ENCODE assay signal across 8 cellular contexts in genomic region chr4:89509708-89510269, GRCh38.
DNase-seq lines count a peak whose midpoint lies in the region; ATAC-seq and TF ChIP-seq lines count a peak whose summit lies in the region.
"Had no signal": no experiment of that assay in that cellular context is flagged by ENCODE, and none has a peak within 500 bp of the region (broad histone marks: within the 10 kb centered on the region; RNA-seq: fewer than 3 reads in every experiment).

No MANE protein-coding gene starts in this region.

- peaks cover 9% of the 10 kb centered on the region for H3K9me3 Mint-ChIP-seq in Caco-2 (ENCODE audit: unreplicated experiment)

- H3K9ac ChIP-seq in IMR-90 (ENCODE audit: low read depth, low read length): no peak overlapping the region

- no peaks in the 10 kb centered on the region for H3K4me1 Mint-ChIP-seq in Caco-2 (ENCODE audit: low read depth, unreplicated experiment)

- no peak for TF ChIP-seq RAD21 in IMR-90 (IDR thresholded peaks at IDR 0.05; ENCODE audit: low read length)

- BruUV-seq in IMR-90 (replicated peaks; lab: Mats Ljungman, UMichigan): no TSS peak
- BruUV-seq in OCI-LY7 (replicated peaks; lab: Mats Ljungman, UMichigan): no TSS peak
- BruUV-seq in Caco-2 (replicated peaks; lab: Mats Ljungman, UMichigan): no TSS peak

- H3K36me3 ChIP-seq in IMR-90 (ENCODE audit: control insufficient read depth, insufficient read depth, low read length): no peaks in the 10 kb centered on the region
- H3K36me3 ChIP-seq in upper lobe of left lung: no peaks in the 10 kb centered on the region
- H3K36me3 ChIP-seq in OCI-LY7 (ENCODE audit: insufficient read depth, low read length): no peaks in the 10 kb centered on the region
- H3K36me3 ChIP-seq in Caco-2 (ENCODE audit: control insufficient read depth, insufficient read depth, low read length): no peaks in the 10 kb centered on the region

- peaks cover 5% of the 10 kb centered on the region for H3K4me1 ChIP-seq in IMR-90 (ENCODE audit: control insufficient read depth, insufficient read depth, low read length)
- H3K4me1 ChIP-seq in foreskin keratinocyte: peaks cover 5% of the 10 kb centered on the region
- no peaks in the 10 kb centered on the region for H3K4me1 ChIP-seq in upper lobe of left lung
- H3K4me1 ChIP-seq in OCI-LY7 (ENCODE audit: insufficient read depth, low read length, poor library complexity, severe bottlenecking): no peaks in the 10 kb centered on the region
- peaks cover 4% of the 10 kb centered on the region; the same call in 1 of the 2 replicates for H3K4me1 ChIP-seq in Caco-2

- CTCF ChIA-PET in IMR-90 (lab: Yijun Ruan, JAX) (interaction anchor here (1.4 kb wide), 1 partner anchor 27 kb away, joined by 4 read pairs; no protein-coding TSS in a partner anchor), OCI-LY7 (lab: Charles Lee; ENCODE audit: unreplicated experiment) (no interaction called here), Caco-2 (lab: Charles Lee) (no interaction called here)

- POLR2A ChIA-PET in IMR-90 (lab: Charles Lee; ENCODE audit: unreplicated experiment) (no interaction called here), OCI-LY7 (lab: Charles Lee) (no interaction called here), Caco-2 (lab: Charles Lee) (no interaction called here)

- H2BK120ac ChIP-seq in IMR-90 (ENCODE audit: low read depth, low read length): no peak overlapping the region

- H2AK9ac ChIP-seq in IMR-90 (replicated peaks; ENCODE audit: low read depth, low read length, poor library complexity): no peak overlapping the region

- no peaks in the 10 kb centered on the region for H3K79me2 ChIP-seq in OCI-LY7 (ENCODE audit: insufficient read depth, low read depth, low read length)

- H3K27ac ChIP-seq in IMR-90 (ENCODE audit: insufficient read depth, low read length) (no peak overlapping the region), foreskin keratinocyte (no peak overlapping the region), upper lobe of left lung (no peak overlapping the region), OCI-LY7 (ENCODE audit: low read depth, low read length, poor library complexity, severe bottlenecking) (no peak overlapping the region)
- H3K27ac ChIP-seq: epithelial cell of prostate had no signal

- no peak overlapping the region for H3K56ac ChIP-seq in IMR-90 (ENCODE audit: extremely low read depth, insufficient read depth, low read length)

- intact Hi-C loops in IMR-90 (cut with micrococcal nuclease): no loop called here
- intact Hi-C loops in OCI-LY7 (cut with micrococcal nuclease; ENCODE audit: unreplicated experiment): no loop called here
- intact Hi-C loops in Caco-2 (cut with micrococcal nuclease; ENCODE audit: unreplicated experiment): no loop called here

- H3K18ac ChIP-seq in IMR-90 (ENCODE audit: low read depth, low read length): peak overlapping the region; percentile 68; the same call in 1 of the 2 replicates

- 100% methylated on average over 1 of the region's 4 CpGs; no CpG with 5 or more reads in 1 of the 2 experiments for WGBS in IMR-90 (ENCODE audit: extremely low coverage in 2 of 2, insufficient read length in 1 of 2), 2 experiments
- 66 to 69% methylated on average over 4 of the region's 4 CpGs for WGBS in upper lobe of left lung, 2 donors

- no peaks in the 10 kb centered on the region for H4K20me1 ChIP-seq in IMR-90 (ENCODE audit: insufficient read depth, low read length)
- H4K20me1 ChIP-seq in OCI-LY7 (ENCODE audit: insufficient read depth, low read length): no peaks in the 10 kb centered on the region

- H4K5ac ChIP-seq in IMR-90 (ENCODE audit: low read depth, low read length): peak overlapping the region; percentile 20

- H3K79me1 ChIP-seq in IMR-90 (ENCODE audit: low read depth in 1 of 2, low read length in 2 of 2): no peaks in the 10 kb centered on the region

- H3K27me3 ChIP-seq in IMR-90 (ENCODE audit: control insufficient read depth, insufficient read depth, low read length) (peaks cover 1% of the 10 kb centered on the region; the same call in 1 of the 2 replicates), foreskin keratinocyte (peaks cover 5% of the 10 kb centered on the region), upper lobe of left lung (no peaks in the 10 kb centered on the region), Caco-2 (replicated peaks; ENCODE audit: control insufficient read depth, insufficient read depth, low read length) (no peaks in the 10 kb centered on the region)

- TF ChIP-seq EP300 in upper lobe of left lung (IDR thresholded peaks at IDR 0.05): no peak

- no peak overlapping the region for H4K91ac ChIP-seq in IMR-90 (ENCODE audit: insufficient read depth, low read depth, low read length)

- H3K27me3 Mint-ChIP-seq in Caco-2 (ENCODE audit: insufficient read depth, unreplicated experiment): peaks cover 4% of the 10 kb centered on the region

- H2AK5ac ChIP-seq in IMR-90 (ENCODE audit: low read depth, low read length): no peak overlapping the region

- H3K27ac Mint-ChIP-seq in Caco-2 (ENCODE audit: unreplicated experiment): no peak overlapping the region

- no peak overlapping the region for H2BK15ac ChIP-seq in IMR-90 (ENCODE audit: low read depth, low read length)

- dilution Hi-C loops in IMR-90 (cut with HindIII; ENCODE audit: low sequenced_read_pairs, unreplicated experiment): no loop called here

- H4K8ac ChIP-seq in IMR-90 (ENCODE audit: low read depth in 2 of 2, low read length in 2 of 2): no peak overlapping the region

- DNase-seq in IMR-90 (peak; percentile 84), foreskin keratinocyte (peak; percentile 45 to 71), upper lobe of left lung (no peak), OCI-LY7 (ENCODE audit: low spot score) (no peak), Caco-2 (no peak)

- in situ Hi-C loops in IMR-90 (cut with MboI; ENCODE audit: low sequenced_read_pairs): no loop called here

- H3K23ac ChIP-seq in IMR-90 (ENCODE audit: low read depth, low read length): no peak overlapping the region

- no peak for TF ChIP-seq CTCF in IMR-90 (conservative IDR thresholded peaks at IDR 0.05; ENCODE audit: low read depth, low read length)
- no peak for TF ChIP-seq CTCF in foreskin keratinocyte (conservative IDR thresholded peaks at IDR 0.05)
- no peak for TF ChIP-seq CTCF in upper lobe of left lung (IDR thresholded peaks at IDR 0.05)
- TF ChIP-seq CTCF in OCI-LY7 (conservative IDR thresholded peaks at IDR 0.05; ENCODE audit: low read length): no peak
- TF ChIP-seq CTCF in Caco-2 (IDR thresholded peaks at IDR 0.05; ENCODE audit: insufficient read depth in 1 of 2, low read depth in 1 of 2, low read length in 1 of 2, severe bottlenecking in 1 of 2, unreplicated experiment in 1 of 2): no peak

- H3K4me3 Mint-ChIP-seq in Caco-2 (ENCODE audit: unreplicated experiment): no peak overlapping the region

- no peak overlapping the region for H3K4me3 ChIP-seq in IMR-90 (ENCODE audit: insufficient read depth, low read depth, low read length)
- H3K4me3 ChIP-seq in upper lobe of left lung: no peak overlapping the region
- no peak overlapping the region for H3K4me3 ChIP-seq in OCI-LY7 (ENCODE audit: low read depth, low read length, poor library complexity, severe bottlenecking)
- H3K4me3 ChIP-seq in Caco-2 (ENCODE audit: low read depth, low read length): no peak overlapping the region

- H3K36me3 Mint-ChIP-seq in Caco-2 (ENCODE audit: insufficient read depth, unreplicated experiment): no peaks in the 10 kb centered on the region

- no peaks in the 10 kb centered on the region for H3K9me2 ChIP-seq in OCI-LY7 (ENCODE audit: insufficient read depth, low read length)

- TF ChIP-seq POLR2A in IMR-90 (IDR thresholded peaks at IDR 0.05; ENCODE audit: low read depth, low read length) (no peak), upper lobe of left lung (IDR thresholded peaks at IDR 0.05) (no peak)

- no peak overlapping the region for H2AFZ ChIP-seq in IMR-90 (replicated peaks; ENCODE audit: low read length, poor library complexity)
- no peak overlapping the region for H2AFZ ChIP-seq in OCI-LY7 (ENCODE audit: low read length)

- H3K9me3 ChIP-seq in IMR-90 (ENCODE audit: control insufficient read depth, insufficient read depth, low read length) (no peaks in the 10 kb centered on the region), upper lobe of left lung (no peaks in the 10 kb centered on the region), OCI-LY7 (ENCODE audit: low read length) (no peaks in the 10 kb centered on the region), Caco-2 (no peaks in the 10 kb centered on the region)

- H3K4ac ChIP-seq in IMR-90 (ENCODE audit: low read depth, low read length): no peak overlapping the region

- H2BK20ac ChIP-seq in IMR-90 (ENCODE audit: low read depth, low read length): no peak overlapping the region

- H3K4me2 ChIP-seq in IMR-90 (ENCODE audit: low read depth, low read length) (no peak overlapping the region), OCI-LY7 (ENCODE audit: low read length) (no peak overlapping the region)

- H2BK5ac ChIP-seq in IMR-90 (ENCODE audit: low read depth, low read length, poor library complexity, severe bottlenecking): peak overlapping the region; percentile 9

- ATAC-seq in GM18519 (IDR thresholded peaks at IDR 0.05; ENCODE audit: low FRiP score, unreplicated experiment) (peak; percentile 100), GM21619 (IDR thresholded peaks at IDR 0.05; ENCODE audit: unreplicated experiment) (peak; percentile 100), IMR-90 (ENCODE audit: low read depth) (peak; percentile 50), foreskin keratinocyte (no peak), upper lobe of left lung (ENCODE audit: low FRiP score in 2 of 2) (no peak)

- H3K9me1 ChIP-seq in IMR-90 (ENCODE audit: insufficient read depth, low read length): no peaks in the 10 kb centered on the region

- no peak overlapping the region for H3K14ac ChIP-seq in IMR-90 (replicated peaks; ENCODE audit: low read depth, low read length)

TF ChIP-seq in IMR-90, 13 proteins besides CTCF, POLR2A, EP300 and RAD21:
- peak; percentile 92 for TF ChIP-seq CEBPB (IDR thresholded peaks at IDR 0.05; ENCODE audit: low read depth, low read length)
- no peak for TF ChIP-seq RFX5 (IDR thresholded peaks at IDR 0.05; ENCODE audit: low read depth, low read length)

Comparison
In these comparisons a context has a peak if more than half of its experiments do, and no peak if none do; other contexts are left out.
1. ATAC-seq: peak in GM18519 (single experiment), GM21619 (single experiment) and IMR-90 (single experiment); none in foreskin keratinocyte (single experiment) and upper lobe of left lung (0 of 2).
2. DNase-seq: peak in IMR-90 (single experiment) and foreskin keratinocyte (2 of 2); none in upper lobe of left lung (0 of 2), OCI-LY7 (single experiment) and Caco-2 (0 of 2).